In genomic region chr9:35488566-35489312, GRCh38 we compare ENCODE assay signal across 2 cellular contexts.
TF ChIP-seq lines count a peak whose summit lies in the region.

No MANE protein-coding gene starts in this region.

TF ChIP-seq in SK-N-SH, 30 proteins besides CTCF, POLR2A, EP300 and RAD21 (continued from another document):
- TF ChIP-seq USF2 (IDR thresholded peaks at IDR 0.05; ENCODE audit: borderline replicate concordance, low read depth, low read length) (no peak), IRF3 (IDR thresholded peaks at IDR 0.05; ENCODE audit: low read depth, low read length) (no peak), REST (IDR thresholded peaks at IDR 0.05; ENCODE audit: low read depth, low read length) (no peak), RFX5 (IDR thresholded peaks at IDR 0.05; ENCODE audit: low read length) (no peak), FOXJ3 (CRISPR knock-in tag; IDR thresholded peaks at IDR 0.05) (no peak; the same call in 1 of the 2 replicates)

TF ChIP-seq in SK-N-SH treated with all-trans-retinoic acid at 6 μM for 48 hours, 23 proteins besides CTCF, POLR2A, EP300 and RAD21 (continued from another document):
- no peak for TF ChIP-seq PATZ1 (CRISPR knock-in tag; IDR thresholded peaks at IDR 0.05; ENCODE audit: borderline replicate concordance)
